23 cellular contexts compared by ENCODE assay signal in genomic region chr12:123961585-123961984, GRCh38. TPM values are rescaled to one million over a fixed set of nuclear protein-coding genes. Genes with fewer than 3 reads are reported as not detected.
DNase-seq lines count a peak whose midpoint lies in the region; ATAC-seq and TF ChIP-seq lines count a peak whose summit lies in the region.
"Had no signal": no experiment of that assay in that cellular context is flagged by ENCODE, and none has a peak within 500 bp of the region (broad histone marks: within the 10 kb centered on the region; RNA-seq: fewer than 3 reads in every experiment).

No MANE protein-coding gene starts in this region.

- peak; percentile 32 for DNase-seq in activated CD8-positive, alpha-beta memory T cell treated with anti-CD3 and anti-CD28 coated beads for 24 hours
- DNase-seq in activated CD8-positive, alpha-beta memory T cell treated with anti-CD3 and anti-CD28 coated beads, Interleukin-2, amount 10 ng/mL, durations not matched to agents 7 days and 5 days = no peak
- DNase-seq in lung (ENCODE audit: low spot score) (no peak), transverse colon (peak; percentile 33), brain microvascular endothelial cell (no peak)
- DNase-seq: CD4-positive, CD25-positive, alpha-beta regulatory T cell; DMS53; H9; Kasumi-1; NCI-H1092 treated with DMSO at 0.1 percent for 48 hours; NCI-H1436; NCI-H187 treated with DMSO at 0.1 percent for 48 hours; NCI-H446; NCI-H524 treated with DMSO at 0.1 percent for 48 hours; NCI-H82; Right ventricle myocardium superior; RPMI8226 had no signal

- H3K27me3 ChIP-seq in endocrine pancreas (ENCODE audit: control insufficient read depth, insufficient read depth, low read length) (no peaks in the 10 kb centered on the region), lung (ENCODE audit: control insufficient read depth, insufficient read depth) (no peaks in the 10 kb centered on the region), transverse colon (no peaks in the 10 kb centered on the region), brain microvascular endothelial cell (replicated peaks) (no peaks in the 10 kb centered on the region)
- H3K27me3 ChIP-seq: SJSA1 had no signal

- in situ Hi-C loops in transverse colon (cut with MboI; ENCODE audit: low pct_ligation_motif_present in 1 of 4, low pct_unique_long_range_greater_than_20kb in 1 of 4, low sequenced_read_pairs in 3 of 4) = no loop called here
- in situ Hi-C loops in brain microvascular endothelial cell (cut with HindIII; ENCODE audit: low pct_ligation_motif_present, low sequenced_read_pairs) = no loop called here

- no peak overlapping the region for H3K4me3 Mint-ChIP-seq in activated CD8-positive, alpha-beta memory T cell treated with anti-CD3 and anti-CD28 coated beads, Interleukin-2, amount 10 ng/mL, durations not matched to agents 7 days and 5 days
- H3K4me3 Mint-ChIP-seq: CD4-positive, CD25-positive, alpha-beta regulatory T cell; GM23338; H9 had no signal

- H3K36me3 ChIP-seq in endocrine pancreas (ENCODE audit: control insufficient read depth, insufficient read depth, low read length) = no peaks in the 10 kb centered on the region
- peaks cover 3% of the 10 kb centered on the region in 2 donors for H3K36me3 ChIP-seq in lung (ENCODE audit: control insufficient read depth in 2 of 2, insufficient read depth in 2 of 2, low read length in 2 of 2)
- H3K36me3 ChIP-seq in transverse colon = no peaks in the 10 kb centered on the region
- H3K36me3 ChIP-seq in brain microvascular endothelial cell (replicated peaks) = no peaks in the 10 kb centered on the region

- H3K4me1 ChIP-seq in endocrine pancreas (ENCODE audit: control insufficient read depth, insufficient read depth, low read length) (peaks cover 12% of the 10 kb centered on the region), lung (ENCODE audit: control insufficient read depth in 2 of 2, insufficient read depth in 2 of 2, low read length in 2 of 2) (peaks cover 6 to 8% of the 10 kb centered on the region in 2 donors), transverse colon (peaks cover 0 to 34% (median 5%) of the 10 kb centered on the region in 4 donors)

- TF ChIP-seq POLR2A in transverse colon (IDR thresholded peaks at IDR 0.05) = no peak

- H3K27ac ChIP-seq in lung (ENCODE audit: low read depth in 1 of 2, low read length in 1 of 2) (no peak overlapping the region), transverse colon (no peak overlapping the region), brain microvascular endothelial cell (no peak overlapping the region)
- H3K27ac ChIP-seq: SJSA1 had no signal

- no peaks in the 10 kb centered on the region for H3K9me3 Mint-ChIP-seq in activated CD8-positive, alpha-beta memory T cell treated with anti-CD3 and anti-CD28 coated beads, Interleukin-2, amount 10 ng/mL, durations not matched to agents 7 days and 5 days (ENCODE audit: low read depth)
- H3K9me3 Mint-ChIP-seq: CD4-positive, CD25-positive, alpha-beta regulatory T cell; GM23338; H9 had no signal

- no peak overlapping the region for H3K27ac Mint-ChIP-seq in activated CD8-positive, alpha-beta memory T cell treated with anti-CD3 and anti-CD28 coated beads, Interleukin-2, amount 10 ng/mL, durations not matched to agents 7 days and 5 days
- H3K27ac Mint-ChIP-seq: CD4-positive, CD25-positive, alpha-beta regulatory T cell; GM23338; H9 had no signal

- H3K36me3 Mint-ChIP-seq in activated CD8-positive, alpha-beta memory T cell treated with anti-CD3 and anti-CD28 coated beads, Interleukin-2, amount 10 ng/mL, durations not matched to agents 7 days and 5 days = no peaks in the 10 kb centered on the region
- H3K36me3 Mint-ChIP-seq: CD4-positive, CD25-positive, alpha-beta regulatory T cell had no signal

- no peak for ATAC-seq in activated CD8-positive, alpha-beta memory T cell treated with anti-CD3 and anti-CD28 coated beads, Interleukin-2, amount 10 ng/mL, durations not matched to agents 7 days and 5 days
- peak; percentile 11 for ATAC-seq in lung (ENCODE audit: insufficient read depth, low FRiP score)
- ATAC-seq in GM19351 (IDR thresholded peaks at IDR 0.05; ENCODE audit: unreplicated experiment) = no peak
- ATAC-seq in HG03521 (IDR thresholded peaks at IDR 0.05; ENCODE audit: unreplicated experiment) = no peak
- ATAC-seq: GM23338, K562 had no signal

- TF ChIP-seq EP300 in transverse colon (IDR thresholded peaks at IDR 0.05; ENCODE audit: low read depth) = no peak

- no peak overlapping the region for H3K9ac ChIP-seq in endocrine pancreas (ENCODE audit: control insufficient read depth, insufficient read depth, low read length)

- H3K9me3 ChIP-seq in endocrine pancreas (ENCODE audit: control insufficient read depth, low read length) (no peaks in the 10 kb centered on the region), lung (ENCODE audit: control insufficient read depth in 2 of 2, insufficient read depth in 1 of 2, low read length in 1 of 2) (no peaks in the 10 kb centered on the region), transverse colon (no peaks in the 10 kb centered on the region)
- H3K9me3 ChIP-seq: SJSA1 had no signal

- whole genome bisulfite sequencing in lung, 2 donors = 69 to 83% methylated on average over 8 of the region's 8 CpGs
- 65 to 66% methylated on average over 5 to 8 of the region's 8 CpGs for WGBS in transverse colon (ENCODE audit: low coverage in 1 of 2), 2 donors

- no peaks in the 10 kb centered on the region for H3K4me1 Mint-ChIP-seq in activated CD8-positive, alpha-beta memory T cell treated with anti-CD3 and anti-CD28 coated beads, Interleukin-2, amount 10 ng/mL, durations not matched to agents 7 days and 5 days
- H3K4me1 Mint-ChIP-seq: GM23338, H9 had no signal

- CTCF ChIA-PET in activated CD8-positive, alpha-beta memory T cell treated with anti-CD3 and anti-CD28 coated beads, Interleukin-2, amount 10 ng/mL, durations not matched to agents 7 days and 5 days (lab: Charles Lee) = interaction anchor here (1.1 kb wide), 1 partner anchor 23 kb away, joined by 3 read pairs; no protein-coding TSS in a partner anchor

- H3K27me3 Mint-ChIP-seq in activated CD8-positive, alpha-beta memory T cell treated with anti-CD3 and anti-CD28 coated beads, Interleukin-2, amount 10 ng/mL, durations not matched to agents 7 days and 5 days = no peaks in the 10 kb centered on the region
- H3K27me3 Mint-ChIP-seq: CD4-positive, CD25-positive, alpha-beta regulatory T cell had no signal

- H3K4me3 ChIP-seq in endocrine pancreas (ENCODE audit: control insufficient read depth, insufficient read depth, low read length) (peak overlapping the region; percentile 1), lung (no peak overlapping the region), transverse colon (no peak overlapping the region), brain microvascular endothelial cell (ENCODE audit: low read depth, low read length) (no peak overlapping the region)
- H3K4me3 ChIP-seq: GM23338, K562, SJSA1 had no signal

- TF ChIP-seq CTCF in lung (IDR thresholded peaks at IDR 0.05; ENCODE audit: control extremely low read depth, extremely low read depth) (no peak), transverse colon (IDR thresholded peaks at IDR 0.05) (no peak), brain microvascular endothelial cell (IDR thresholded peaks at IDR 0.05; ENCODE audit: low read depth, low read length, missing control alignments) (no peak)

- intact Hi-C loops in transverse colon (cut with DNase I; ENCODE audit: low total_unique reads) = no loop called here

RNA-seq across cellular contexts. Expression of gene CCDC92, which starts 11.0 kb away (rescaled TPM):
- total RNA-seq in activated CD8-positive, alpha-beta memory T cell treated with anti-CD3 and anti-CD28 coated beads, Interleukin-2, amount 10 ng/mL, durations not matched to agents 7 days and 5 days = 10 to 100 TPM; 16.4 to 19.8 TPM
- 10 to 100 TPM; 17.7 to 43.9 TPM for total RNA-seq in lung
- 10 to 100 TPM; 25.8 to 55.5 TPM for polyA plus RNA-seq in lung
- 10 to 100 TPM; 14.8 to 48.8 (median 21.1) TPM for total RNA-seq in transverse colon

RNA-seq across cellular contexts. Expression of gene ZNF664, which starts 11.4 kb away (rescaled TPM):
- 10 to 100 TPM; 45.8 to 52.5 TPM for total RNA-seq in activated CD8-positive, alpha-beta memory T cell treated with anti-CD3 and anti-CD28 coated beads, Interleukin-2, amount 10 ng/mL, durations not matched to agents 7 days and 5 days
- 100 to 1,000 TPM; 105 to 118 TPM for total RNA-seq in lung
- 10 to 100 TPM; 31.7 to 34.3 TPM for polyA plus RNA-seq in lung
- total RNA-seq in transverse colon = 100 to 1,000 TPM in 2 of 4 donors, 10 to 100 TPM in 2; 84.4 to 144 (median 103) TPM

Comparison
In these comparisons a context has a peak if more than half of its experiments do, and no peak if none do; other contexts are left out.
1. DNase-seq: peak in activated CD8-positive, alpha-beta memory T cell treated with anti-CD3 and anti-CD28 coated beads for 24 hours (single experiment) and transverse colon (single experiment); none in activated CD8-positive, alpha-beta memory T cell treated with anti-CD3 and anti-CD28 coated beads, Interleukin-2, amount 10 ng/mL, durations not matched to agents 7 days and 5 days (single experiment), lung (single experiment) and brain microvascular endothelial cell (single experiment).